13 cellular contexts compared by ENCODE assay signal in the genomic region with DNA sequence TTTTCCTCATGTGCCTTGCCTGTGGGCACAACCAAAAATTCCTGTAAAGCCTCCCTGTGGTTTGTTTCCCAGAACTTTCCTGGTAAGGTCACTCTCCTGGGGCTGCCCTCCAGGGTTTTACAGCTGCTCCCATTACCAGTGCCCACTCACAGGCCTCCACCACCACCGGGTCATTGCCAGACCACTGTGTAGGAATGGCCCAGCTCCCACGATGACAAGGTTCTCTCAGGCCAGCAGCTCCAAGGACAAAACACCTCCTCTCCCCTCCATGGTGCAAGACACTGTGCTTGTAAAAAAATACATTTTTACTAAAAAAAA.
A peak's percentile ranks its signal among the peaks of the same experiment; 100 is the strongest.
DNase-seq lines count a peak whose midpoint lies in the region; ATAC-seq and TF ChIP-seq lines count a peak whose summit lies in the region.
"Had no signal": no experiment of that assay in that cellular context is flagged by ENCODE, and none has a peak within 500 bp of the region (broad histone marks: within the 10 kb centered on the region; RNA-seq: fewer than 3 reads in every experiment).

No MANE protein-coding gene starts in this region.

- H3K79me1 ChIP-seq in mesendoderm (ENCODE audit: low read length) (peaks cover 2% of the 10 kb centered on the region), H9 (ENCODE audit: insufficient read depth, low read depth, low read length, poor library complexity, severe bottlenecking) (no peaks in the 10 kb centered on the region)

- peaks cover 8% of the 10 kb centered on the region for H3K4me1 ChIP-seq in colonic mucosa
- peaks cover 28% of the 10 kb centered on the region for H3K4me1 ChIP-seq in mesendoderm (ENCODE audit: control insufficient read depth, low read depth, low read length)
- peaks cover 6% of the 10 kb centered on the region for H3K4me1 ChIP-seq in H9 (ENCODE audit: insufficient read depth, low read length)

- H2BK12ac ChIP-seq in H9 (ENCODE audit: insufficient read length, low read depth, low read length): no peak overlapping the region

- H3K9me3 ChIP-seq in colonic mucosa: no peaks in the 10 kb centered on the region
- H3K9me3 ChIP-seq in H9 (ENCODE audit: control insufficient read depth, low read depth, low read length): no peaks in the 10 kb centered on the region
- H3K9me3 ChIP-seq: right lobe of liver had no signal

- H3K36me3 ChIP-seq in colonic mucosa (no peaks in the 10 kb centered on the region), mesendoderm (ENCODE audit: control insufficient read depth, insufficient read depth, low read length) (no peaks in the 10 kb centered on the region)
- H3K36me3 ChIP-seq: right lobe of liver had no signal

- intact Hi-C loops in colonic mucosa (cut with DNase I): loop anchor here (5.0 to 10.0 kb wide), 2 partner anchors 128 to 150 kb away; a partner anchor contains a TSS

- WGBS in mesendoderm (ENCODE audit: extremely low coverage, insufficient coverage, low lambda C conversion rate): no CpG with 5 or more reads among the region's 2 CpGs
- no CpG with 5 or more reads among the region's 2 CpGs for WGBS in H9 (ENCODE audit: extremely low coverage, insufficient read length, low lambda C conversion rate)

- H2AFZ ChIP-seq in H9 (ENCODE audit: low read length): no peak overlapping the region

- H3K27ac Mint-ChIP-seq in H9: no peak overlapping the region
- H3K27ac Mint-ChIP-seq: naive thymus-derived CD4-positive, alpha-beta T cell had no signal

- peak; percentile 93 for DNase-seq in LHCN-M2 (ENCODE audit: low read depth)
- no peak for DNase-seq in colonic mucosa
- peak; percentile 61 for DNase-seq in mesendoderm
- no peak for DNase-seq in NCI-H1048 (lab: John Stamatoyannopoulos, UW)
- no peak for DNase-seq in NCI-H2081 (lab: John Stamatoyannopoulos, UW)
- no peak for DNase-seq in H9
- DNase-seq: activated T-cell treated with anti-CD3 and anti-CD28 coated beads, Interleukin-2, amount 50 U/mL, for 1 hour; anterior cingulate cortex; KG1; naive thymus-derived CD4-positive, alpha-beta T cell; right lobe of liver; T-helper 1 cell had no signal

- peaks cover 5% of the 10 kb centered on the region in 2 experiments; a peak in 3 of 5 replicates for H3K9me3 Mint-ChIP-seq in H9
- H3K9me3 Mint-ChIP-seq: naive thymus-derived CD4-positive, alpha-beta T cell had no signal

- no peaks in the 10 kb centered on the region for H4K20me1 ChIP-seq in H9 (ENCODE audit: control insufficient read depth, insufficient read depth, insufficient read length)

- no peak overlapping the region for H2BK20ac ChIP-seq in H9 (ENCODE audit: low read depth, low read length, poor library complexity, severe bottlenecking)

- H3K4me3 ChIP-seq in colonic mucosa (no peak overlapping the region), mesendoderm (ENCODE audit: low read length) (no peak overlapping the region)
- H3K4me3 ChIP-seq: right lobe of liver had no signal

- H4K91ac ChIP-seq in H9 (ENCODE audit: insufficient read length, low read depth, low read length): no peak overlapping the region

- peaks cover 4% of the 10 kb centered on the region for H3K23me2 ChIP-seq in H9 (ENCODE audit: insufficient read length, low read depth, low read length, poor library complexity, severe bottlenecking)

- H3K4ac ChIP-seq in mesendoderm (ENCODE audit: low read depth, low read length) (peak overlapping the region; percentile 98), H9 (ENCODE audit: low read depth, low read length) (no peak overlapping the region)

- peaks cover 0 to 5% (median 0%) of the 10 kb centered on the region in 3 experiments; a peak in 2 of 7 replicates for H3K36me3 Mint-ChIP-seq in H9 (ENCODE audit: insufficient read depth in 1 of 3, low read depth in 3 of 3)
- H3K36me3 Mint-ChIP-seq: naive thymus-derived CD4-positive, alpha-beta T cell had no signal

- H3K79me2 ChIP-seq in mesendoderm (ENCODE audit: control insufficient read depth, insufficient read depth, low read length) (no peaks in the 10 kb centered on the region), H9 (ENCODE audit: insufficient read depth, low read length) (no peaks in the 10 kb centered on the region)

- H2BK15ac ChIP-seq in mesendoderm (replicated peaks; ENCODE audit: low read depth) (peak overlapping the region; percentile 94), H9 (ENCODE audit: low read depth, low read length) (no peak overlapping the region)

- peaks cover 16 to 21% of the 10 kb centered on the region in 2 experiments for H3K4me1 Mint-ChIP-seq in H9

- H3K27me3 ChIP-seq in colonic mucosa (no peaks in the 10 kb centered on the region), mesendoderm (ENCODE audit: insufficient read depth, low read length, poor library complexity) (no peaks in the 10 kb centered on the region), H9 (ENCODE audit: insufficient read depth, low read length) (no peaks in the 10 kb centered on the region)
- H3K27me3 ChIP-seq: right lobe of liver had no signal

- H3K4me2 ChIP-seq in mesendoderm (ENCODE audit: low read length) (peak overlapping the region; percentile 17), H9 (ENCODE audit: insufficient read depth, insufficient read length, low read length) (no peak overlapping the region)

- H3K23ac ChIP-seq in mesendoderm (ENCODE audit: low read length) (peak overlapping the region; percentile 55), H9 (ENCODE audit: insufficient read length, low read depth, low read length) (no peak overlapping the region)

- no peak overlapping the region for H3T11ph ChIP-seq in H9 (ENCODE audit: low read length)

- H3K56ac ChIP-seq in mesendoderm (ENCODE audit: low read length) (peak overlapping the region; percentile 89), H9 (ENCODE audit: insufficient read length, low read depth, low read length) (no peak overlapping the region)

- H4K5ac ChIP-seq in mesendoderm (ENCODE audit: low read length) (no peak overlapping the region), H9 (ENCODE audit: insufficient read length, low read depth, low read length) (no peak overlapping the region)

- no peaks in the 10 kb centered on the region for H3K27me3 Mint-ChIP-seq in H9 (ENCODE audit: low read depth)

- H3K4me3 Mint-ChIP-seq in H9: no peak overlapping the region
- H3K4me3 Mint-ChIP-seq: naive thymus-derived CD4-positive, alpha-beta T cell had no signal

- H3K9ac ChIP-seq in colonic mucosa (ENCODE audit: low read depth in 2 of 2, low read length in 2 of 2) (no peak overlapping the region), mesendoderm (ENCODE audit: low read length) (peak overlapping the region; percentile 60), H9 (ENCODE audit: extremely low read depth, insufficient read length, low read length) (no peak overlapping the region)

- H3K18ac ChIP-seq in mesendoderm (ENCODE audit: low read length) (peak overlapping the region; percentile 99), H9 (ENCODE audit: insufficient read length, low read depth, low read length) (no peak overlapping the region)

- ATAC-seq in GM19035 (IDR thresholded peaks at IDR 0.05; ENCODE audit: unreplicated experiment): no peak
- ATAC-seq: naive thymus-derived CD4-positive, alpha-beta T cell; right lobe of liver had no signal

- H4K8ac ChIP-seq in mesendoderm (ENCODE audit: low read depth, low read length) (no peak overlapping the region), H9 (replicated peaks; ENCODE audit: insufficient read length, low read depth, low read length) (no peak overlapping the region)

- no peak for TF ChIP-seq CTCF in colonic mucosa (IDR thresholded peaks at IDR 0.05)
- no peak for TF ChIP-seq CTCF in H9 (conservative IDR thresholded peaks at IDR 0.05)

- peak overlapping the region; percentile 77 for H2AK5ac ChIP-seq in mesendoderm (ENCODE audit: low read length)
- no peak overlapping the region for H2AK5ac ChIP-seq in H9 (ENCODE audit: insufficient read length, low read length)

- H3K27ac ChIP-seq in colonic mucosa: peak overlapping the region; percentile 68
- peak overlapping the region; percentile 95 for H3K27ac ChIP-seq in mesendoderm (ENCODE audit: low read depth, low read length)
- H3K27ac ChIP-seq in H9 (ENCODE audit: insufficient read length, low read depth, low read length): no peak overlapping the region
- H3K27ac ChIP-seq: right lobe of liver had no signal

- H3K14ac ChIP-seq in H9 (ENCODE audit: insufficient read depth, low read length): no peak overlapping the region

- H2BK5ac ChIP-seq in mesendoderm (ENCODE audit: low read length) (peak overlapping the region; percentile 94), H9 (ENCODE audit: insufficient read length, low read length) (no peak overlapping the region)

- peak overlapping the region; percentile 98 for H2BK120ac ChIP-seq in mesendoderm (ENCODE audit: low read depth, low read length)
- no peak overlapping the region for H2BK120ac ChIP-seq in H9 (ENCODE audit: low read depth, low read length, poor library complexity, severe bottlenecking)

Comparison
In these comparisons a context has a peak if more than half of its experiments do, and no peak if none do; other contexts are left out.
1. DNase-seq: peak in LHCN-M2 (single experiment) and mesendoderm (single experiment); none in colonic mucosa (single experiment), NCI-H1048 (single experiment), NCI-H2081 (0 of 2) and H9 (single experiment).